ENCODE assay signal across 1 cellular context in the genomic region with DNA sequence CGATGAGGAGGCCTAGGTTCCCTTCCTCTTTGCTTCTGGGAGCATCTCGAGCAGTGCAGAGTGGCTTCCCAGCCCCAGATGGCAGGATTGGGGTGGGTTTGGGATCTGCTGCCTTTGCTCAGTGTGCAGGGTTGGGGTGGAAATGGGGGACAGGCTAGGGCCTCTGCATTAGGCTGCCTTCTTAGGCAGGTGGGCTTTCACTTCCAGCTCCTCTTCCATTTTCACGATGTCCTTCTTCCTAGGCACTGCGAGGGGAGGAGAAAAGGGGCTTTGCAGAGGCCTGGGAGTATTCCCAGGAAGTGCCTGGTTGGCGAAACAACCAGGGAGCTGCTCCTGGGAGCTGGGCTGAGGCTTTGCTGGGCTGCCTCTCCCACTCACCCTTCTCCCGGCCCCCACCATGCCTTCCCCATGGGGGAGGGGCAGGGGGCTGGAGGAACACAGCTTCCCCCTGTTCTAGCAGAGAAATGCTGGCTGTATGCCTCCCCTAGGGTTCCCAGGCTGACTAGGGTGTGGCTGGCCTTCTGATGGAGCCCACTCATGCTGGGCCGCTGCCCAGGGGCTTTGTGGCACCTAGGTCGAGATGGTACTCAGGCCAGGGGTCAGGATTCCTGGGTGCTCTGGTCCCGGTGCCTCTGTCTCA.
TF ChIP-seq lines count a peak whose summit lies in the region.

No MANE protein-coding gene starts in this region.

TF ChIP-seq in SK-N-SH, 30 proteins besides CTCF, POLR2A, EP300 and RAD21:
- TF ChIP-seq MXI1 (IDR thresholded peaks at IDR 0.05; ENCODE audit: low read depth, low read length) (no peak), MEF2A (IDR thresholded peaks at IDR 0.05; ENCODE audit: borderline replicate concordance, low read depth) (no peak), POLR2AphosphoS5 (IDR thresholded peaks at IDR 0.05; ENCODE audit: low read depth, low read length) (no peak), RFX5 (IDR thresholded peaks at IDR 0.05; ENCODE audit: low read length) (no peak), JUND (IDR thresholded peaks at IDR 0.05) (no peak), FOXM1 (IDR thresholded peaks at IDR 0.05; ENCODE audit: low read depth) (no peak), ELF1 (IDR thresholded peaks at IDR 0.05) (no peak), EZH2phosphoT487 (IDR thresholded peaks at IDR 0.05; ENCODE audit: borderline replicate concordance, low read depth) (no peak), SIN3A (IDR thresholded peaks at IDR 0.05; ENCODE audit: borderline replicate concordance, low read depth, low read length) (no peak), YY1 (IDR thresholded peaks at IDR 0.05; ENCODE audit: low read depth) (no peak), TAF1 (IDR thresholded peaks at IDR 0.05; ENCODE audit: borderline replicate concordance, low read depth, low read length) (no peak)
- TF ChIP-seq, protein P1, sequence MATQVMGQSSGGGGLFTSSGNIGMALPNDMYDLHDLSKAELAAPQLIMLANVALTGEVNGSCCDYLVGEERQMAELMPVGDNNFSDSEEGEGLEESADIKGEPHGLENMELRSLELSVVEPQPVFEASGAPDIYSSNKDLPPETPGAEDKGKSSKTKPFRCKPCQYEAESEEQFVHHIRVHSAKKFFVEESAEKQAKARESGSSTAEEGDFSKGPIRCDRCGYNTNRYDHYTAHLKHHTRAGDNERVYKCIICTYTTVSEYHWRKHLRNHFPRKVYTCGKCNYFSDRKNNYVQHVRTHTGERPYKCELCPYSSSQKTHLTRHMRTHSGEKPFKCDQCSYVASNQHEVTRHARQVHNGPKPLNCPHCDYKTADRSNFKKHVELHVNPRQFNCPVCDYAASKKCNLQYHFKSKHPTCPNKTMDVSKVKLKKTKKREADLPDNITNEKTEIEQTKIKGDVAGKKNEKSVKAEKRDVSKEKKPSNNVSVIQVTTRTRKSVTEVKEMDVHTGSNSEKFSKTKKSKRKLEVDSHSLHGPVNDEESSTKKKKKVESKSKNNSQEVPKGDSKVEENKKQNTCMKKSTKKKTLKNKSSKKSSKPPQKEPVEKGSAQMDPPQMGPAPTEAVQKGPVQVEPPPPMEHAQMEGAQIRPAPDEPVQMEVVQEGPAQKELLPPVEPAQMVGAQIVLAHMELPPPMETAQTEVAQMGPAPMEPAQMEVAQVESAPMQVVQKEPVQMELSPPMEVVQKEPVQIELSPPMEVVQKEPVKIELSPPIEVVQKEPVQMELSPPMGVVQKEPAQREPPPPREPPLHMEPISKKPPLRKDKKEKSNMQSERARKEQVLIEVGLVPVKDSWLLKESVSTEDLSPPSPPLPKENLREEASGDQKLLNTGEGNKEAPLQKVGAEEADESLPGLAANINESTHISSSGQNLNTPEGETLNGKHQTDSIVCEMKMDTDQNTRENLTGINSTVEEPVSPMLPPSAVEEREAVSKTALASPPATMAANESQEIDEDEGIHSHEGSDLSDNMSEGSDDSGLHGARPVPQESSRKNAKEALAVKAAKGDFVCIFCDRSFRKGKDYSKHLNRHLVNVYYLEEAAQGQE (IDR thresholded peaks at IDR 0.05; ENCODE audit: low read depth, low read length) = no peak
- TF ChIP-seq, protein P2, sequence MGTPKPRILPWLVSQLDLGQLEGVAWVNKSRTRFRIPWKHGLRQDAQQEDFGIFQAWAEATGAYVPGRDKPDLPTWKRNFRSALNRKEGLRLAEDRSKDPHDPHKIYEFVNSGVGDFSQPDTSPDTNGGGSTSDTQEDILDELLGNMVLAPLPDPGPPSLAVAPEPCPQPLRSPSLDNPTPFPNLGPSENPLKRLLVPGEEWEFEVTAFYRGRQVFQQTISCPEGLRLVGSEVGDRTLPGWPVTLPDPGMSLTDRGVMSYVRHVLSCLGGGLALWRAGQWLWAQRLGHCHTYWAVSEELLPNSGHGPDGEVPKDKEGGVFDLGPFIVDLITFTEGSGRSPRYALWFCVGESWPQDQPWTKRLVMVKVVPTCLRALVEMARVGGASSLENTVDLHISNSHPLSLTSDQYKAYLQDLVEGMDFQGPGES (IDR thresholded peaks at IDR 0.05; ENCODE audit: low read depth, low read length) = no peak
- TF ChIP-seq, protein P3, sequence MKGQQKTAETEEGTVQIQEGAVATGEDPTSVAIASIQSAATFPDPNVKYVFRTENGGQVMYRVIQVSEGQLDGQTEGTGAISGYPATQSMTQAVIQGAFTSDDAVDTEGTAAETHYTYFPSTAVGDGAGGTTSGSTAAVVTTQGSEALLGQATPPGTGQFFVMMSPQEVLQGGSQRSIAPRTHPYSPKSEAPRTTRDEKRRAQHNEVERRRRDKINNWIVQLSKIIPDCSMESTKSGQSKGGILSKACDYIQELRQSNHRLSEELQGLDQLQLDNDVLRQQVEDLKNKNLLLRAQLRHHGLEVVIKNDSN (IDR thresholded peaks at IDR 0.05; ENCODE audit: borderline replicate concordance, low read depth) = no peak
- TF ChIP-seq, protein P4, sequence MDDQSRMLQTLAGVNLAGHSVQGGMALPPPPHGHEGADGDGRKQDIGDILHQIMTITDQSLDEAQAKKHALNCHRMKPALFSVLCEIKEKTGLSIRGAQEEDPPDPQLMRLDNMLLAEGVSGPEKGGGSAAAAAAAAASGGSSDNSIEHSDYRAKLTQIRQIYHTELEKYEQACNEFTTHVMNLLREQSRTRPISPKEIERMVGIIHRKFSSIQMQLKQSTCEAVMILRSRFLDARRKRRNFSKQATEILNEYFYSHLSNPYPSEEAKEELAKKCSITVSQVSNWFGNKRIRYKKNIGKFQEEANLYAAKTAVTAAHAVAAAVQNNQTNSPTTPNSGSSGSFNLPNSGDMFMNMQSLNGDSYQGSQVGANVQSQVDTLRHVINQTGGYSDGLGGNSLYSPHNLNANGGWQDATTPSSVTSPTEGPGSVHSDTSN (IDR thresholded peaks at IDR 0.05) = no peak
